ENCODE assay signal across 11 cellular contexts in the genomic region with DNA sequence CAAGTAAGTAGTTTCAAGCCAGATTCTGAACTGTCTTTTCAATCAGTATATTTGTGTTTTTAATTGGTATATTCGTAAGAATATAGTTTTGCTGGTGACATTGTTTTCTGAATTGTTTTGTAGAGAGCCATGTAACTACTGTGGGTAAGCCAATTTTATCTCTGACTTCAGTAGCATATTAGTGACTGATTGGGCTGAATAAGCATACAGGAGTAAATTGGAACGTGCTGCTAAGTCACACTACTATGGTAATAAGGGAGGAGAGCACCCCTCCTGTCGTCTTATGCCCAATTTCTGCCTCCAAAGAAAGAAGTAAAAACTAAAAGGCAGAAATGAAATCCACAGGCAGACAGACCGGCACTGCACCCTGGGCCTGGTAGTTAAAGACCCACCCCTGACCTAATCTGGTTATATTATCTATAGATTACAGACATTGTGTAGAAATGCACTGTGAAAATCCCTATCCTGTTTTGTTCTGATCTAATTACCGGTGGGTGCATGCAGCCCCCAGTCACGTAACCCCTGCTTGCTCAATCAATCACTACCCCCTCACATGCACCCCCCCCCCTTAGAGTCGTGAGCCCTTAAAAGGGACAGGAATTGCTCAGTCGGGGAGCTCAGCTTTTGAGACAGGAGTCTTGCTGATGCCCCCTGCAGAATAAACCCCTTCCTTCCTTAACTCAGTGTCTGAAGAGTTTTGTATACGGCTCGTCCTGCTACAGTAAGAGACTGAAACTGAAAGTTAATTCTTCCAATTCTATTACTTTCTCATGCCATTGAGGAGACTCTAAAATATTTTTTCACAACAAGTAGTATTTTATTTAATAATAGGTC.
A peak's percentile ranks its signal among the peaks of the same experiment; 100 is the strongest.
DNase-seq lines count a peak whose midpoint lies in the region; ATAC-seq and TF ChIP-seq lines count a peak whose summit lies in the region.
"Had no signal": no experiment of that assay in that cellular context is flagged by ENCODE, and none has a peak within 500 bp of the region (broad histone marks: within the 10 kb centered on the region; RNA-seq: fewer than 3 reads in every experiment).

No MANE protein-coding gene starts in this region.

- H3K27me3 ChIP-seq in GM23338 (ENCODE audit: insufficient read depth): no peaks in the 10 kb centered on the region
- no peaks in the 10 kb centered on the region for H3K27me3 ChIP-seq in SK-N-SH (ENCODE audit: insufficient read depth)
- H3K27me3 ChIP-seq in mononuclear cell (ENCODE audit: insufficient read depth, low read length): no peaks in the 10 kb centered on the region
- no peaks in the 10 kb centered on the region for H3K27me3 ChIP-seq in naive thymus-derived CD4-positive, alpha-beta T cell (ENCODE audit: control insufficient read depth in 2 of 2, insufficient read depth in 2 of 2, low read length in 2 of 2)
- H3K27me3 ChIP-seq: sigmoid colon had no signal

- peak; percentile 27 for DNase-seq in DMS53 treated with DMSO at 0.1 percent for 48 hours (lab: John Stamatoyannopoulos, UW; ENCODE audit: unreplicated experiment)
- peak; percentile 3 for DNase-seq in GM23338 (ENCODE audit: low spot score)
- DNase-seq in SK-N-SH: no peak
- DNase-seq in HCEC 1CT: no peak
- no peak for DNase-seq in naive thymus-derived CD4-positive, alpha-beta T cell
- DNase-seq in GM10248 (ENCODE audit: extremely low spot score): no peak
- DNase-seq: NCI-H187 treated with DMSO at 0.1 percent for 48 hours, sigmoid colon had no signal

- no peak overlapping the region for H3K27ac Mint-ChIP-seq in GM23338
- H3K27ac Mint-ChIP-seq in naive thymus-derived CD4-positive, alpha-beta T cell: no peak overlapping the region
- H3K27ac Mint-ChIP-seq: activated naive CD8-positive, alpha-beta T cell had no signal

- intact Hi-C loops in naive thymus-derived CD4-positive, alpha-beta T cell (cut with micrococcal nuclease): no loop called here

- no peaks in the 10 kb centered on the region for H3K36me3 ChIP-seq in GM23338 (ENCODE audit: insufficient read depth)
- H3K36me3 ChIP-seq in SK-N-SH (replicated peaks in 1 of 2; ENCODE audit: control insufficient read depth in 1 of 2, insufficient read depth in 2 of 2, low read length in 1 of 2): no peaks in the 10 kb centered on the region
- no peaks in the 10 kb centered on the region for H3K36me3 ChIP-seq in naive thymus-derived CD4-positive, alpha-beta T cell (ENCODE audit: control insufficient read depth in 2 of 3, insufficient read depth in 3 of 3, low read length in 3 of 3)
- H3K36me3 ChIP-seq: sigmoid colon had no signal

- no peak for TF ChIP-seq RAD21 in SK-N-SH (IDR thresholded peaks at IDR 0.05; ENCODE audit: low read length)

- no peak overlapping the region for H3K4me3 Mint-ChIP-seq in GM23338
- peak overlapping the region in 1 of 10 donors; percentile 62 for H3K4me3 Mint-ChIP-seq in naive thymus-derived CD4-positive, alpha-beta T cell
- H3K4me3 Mint-ChIP-seq: activated naive CD8-positive, alpha-beta T cell had no signal

- H3K9me3 Mint-ChIP-seq in GM23338: no peaks in the 10 kb centered on the region
- H3K9me3 Mint-ChIP-seq in naive thymus-derived CD4-positive, alpha-beta T cell: peaks cover 0 to 3% (median 0%) of the 10 kb centered on the region in 11 donors

- H3K79me2 ChIP-seq in GM23338 (replicated peaks; ENCODE audit: insufficient read depth) (no peaks in the 10 kb centered on the region), SK-N-SH (ENCODE audit: insufficient read depth) (no peaks in the 10 kb centered on the region)

- 45% methylated on average over 10 of the region's 10 CpGs for WGBS in SK-N-SH (ENCODE audit: low lambda C conversion rate)

- H3K4me3 ChIP-seq in GM23338: no peak overlapping the region
- peak overlapping the region; percentile 22 to 30; a peak in 2 of 4 replicates for H3K4me3 ChIP-seq in SK-N-SH (ENCODE audit: low read depth in 2 of 2, low read length in 1 of 2)
- H3K4me3 ChIP-seq in mononuclear cell (ENCODE audit: low read length): peak overlapping the region; percentile 36
- no peak overlapping the region for H3K4me3 ChIP-seq in naive thymus-derived CD4-positive, alpha-beta T cell (ENCODE audit: low read length)

- peaks cover 19% of the 10 kb centered on the region for H3K4me1 Mint-ChIP-seq in GM23338
- H3K4me1 Mint-ChIP-seq in naive thymus-derived CD4-positive, alpha-beta T cell: peaks cover 0 to 2% (median 0%) of the 10 kb centered on the region in 7 donors

- H3K9ac ChIP-seq in SK-N-SH: no peak overlapping the region; the same call in 1 of the 2 replicates

- no peak overlapping the region for H3K27ac ChIP-seq in GM23338 (ENCODE audit: low read depth)
- H3K27ac ChIP-seq in SK-N-SH (ENCODE audit: low read depth in 2 of 2, low read length in 1 of 2): no peak overlapping the region
- H3K27ac ChIP-seq in naive thymus-derived CD4-positive, alpha-beta T cell (ENCODE audit: low read depth, low read length): no peak overlapping the region
- H3K27ac ChIP-seq: sigmoid colon had no signal

- TF ChIP-seq EP300 in SK-N-SH (IDR thresholded peaks at IDR 0.05; ENCODE audit: borderline replicate concordance in 1 of 2, low read depth in 1 of 2, low read length in 1 of 2): no peak

- H3K27me3 Mint-ChIP-seq in GM23338 (ENCODE audit: insufficient read depth, low read depth, poor library complexity): peaks cover 3% of the 10 kb centered on the region
- H3K27me3 Mint-ChIP-seq in naive thymus-derived CD4-positive, alpha-beta T cell: no peaks in the 10 kb centered on the region
- H3K27me3 Mint-ChIP-seq: activated naive CD8-positive, alpha-beta T cell had no signal

- CTCF ChIA-PET in SK-N-SH (lab: Yijun Ruan, JAX) (no interaction called here), GM10248 (lab: Yijun Ruan, JAX) (no interaction called here)
- CTCF ChIA-PET in naive thymus-derived CD4-positive, alpha-beta T cell (lab: Charles Lee): no interaction called here

- no peak for ATAC-seq in GM23338
- no peak for ATAC-seq in naive thymus-derived CD4-positive, alpha-beta T cell
- ATAC-seq in GM19455 (IDR thresholded peaks at IDR 0.05; ENCODE audit: unreplicated experiment): no peak

- TF ChIP-seq CTCF in GM23338 (conservative IDR thresholded peaks at IDR 0.05; ENCODE audit: low read depth in 2 of 2) (no peak), SK-N-SH (IDR thresholded peaks at IDR 0.05) (no peak), GM10248 (IDR thresholded peaks at IDR 0.05; ENCODE audit: control extremely low read depth, extremely low read depth, low read depth, missing control alignments) (no peak)

- H3F3A ChIP-seq in GM23338 (replicated peaks; ENCODE audit: low read depth): no peaks in the 10 kb centered on the region
- H3F3A ChIP-seq in SK-N-SH (replicated peaks; ENCODE audit: insufficient read depth): no peaks in the 10 kb centered on the region

- no peak overlapping the region for H2AFZ ChIP-seq in GM23338
- H2AFZ ChIP-seq in SK-N-SH (ENCODE audit: low read depth): peak overlapping the region; percentile 70

- no peaks in the 10 kb centered on the region for H3K9me2 ChIP-seq in GM23338 (ENCODE audit: insufficient read depth)
- H3K9me2 ChIP-seq in SK-N-SH: no peaks in the 10 kb centered on the region

- peaks cover 8% of the 10 kb centered on the region; the same call in 1 of the 2 replicates for H3K4me1 ChIP-seq in GM23338 (ENCODE audit: insufficient read depth)
- H3K4me1 ChIP-seq in SK-N-SH (ENCODE audit: control insufficient read depth in 1 of 2, insufficient read depth in 2 of 2, low read depth in 1 of 2, low read length in 1 of 2): peaks cover 3 to 4% of the 10 kb centered on the region in 2 experiments; a peak in 3 of 4 replicates
- peaks cover 11% of the 10 kb centered on the region for H3K4me1 ChIP-seq in mononuclear cell (ENCODE audit: insufficient read depth, low read length)
- no peaks in the 10 kb centered on the region for H3K4me1 ChIP-seq in naive thymus-derived CD4-positive, alpha-beta T cell (ENCODE audit: control insufficient read depth in 2 of 2, insufficient read depth in 2 of 2, low read length in 2 of 2)
- H3K4me1 ChIP-seq: sigmoid colon had no signal

- POLR2A ChIA-PET in SK-N-SH (lab: Yijun Ruan, JAX) (no interaction called here), GM10248 (lab: Yijun Ruan, JAX) (no interaction called here)
- POLR2A ChIA-PET in naive thymus-derived CD4-positive, alpha-beta T cell (lab: Charles Lee): no interaction called here

- H3K4me2 ChIP-seq in GM23338 (no peak overlapping the region), SK-N-SH (peak overlapping the region; percentile 63; the same call in 1 of the 2 replicates)

- H3K36me3 Mint-ChIP-seq in GM23338 (ENCODE audit: low read depth): no peaks in the 10 kb centered on the region; the same call in 2 of the 3 replicates
- no peaks in the 10 kb centered on the region for H3K36me3 Mint-ChIP-seq in naive thymus-derived CD4-positive, alpha-beta T cell
- H3K36me3 Mint-ChIP-seq: activated naive CD8-positive, alpha-beta T cell had no signal

- H4K20me1 ChIP-seq in GM23338 (replicated peaks; ENCODE audit: insufficient read depth) (no peaks in the 10 kb centered on the region), SK-N-SH (ENCODE audit: insufficient read depth) (no peaks in the 10 kb centered on the region)

- H3K9me3 ChIP-seq in SK-N-SH (no peaks in the 10 kb centered on the region), mononuclear cell (ENCODE audit: low read depth, low read length) (no peaks in the 10 kb centered on the region)
- H3K9me3 ChIP-seq in naive thymus-derived CD4-positive, alpha-beta T cell (ENCODE audit: control insufficient read depth in 2 of 3, low read length in 3 of 3): no peaks in the 10 kb centered on the region
- H3K9me3 ChIP-seq: sigmoid colon had no signal

TF ChIP-seq in GM23338, 12 proteins besides CTCF, POLR2A, EP300 and RAD21 (continues in another document):
- no peak for TF ChIP-seq POLR2AphosphoS5 (IDR thresholded peaks at IDR 0.05; ENCODE audit: low read depth)
- TF ChIP-seq EZH2phosphoT487 (IDR thresholded peaks at IDR 0.05; ENCODE audit: unreplicated experiment): no peak
- no peak for TF ChIP-seq STAT1 (IDR thresholded peaks at IDR 0.05; ENCODE audit: unreplicated experiment)
- no peak for TF ChIP-seq ZNF331 (CRISPR knock-in tag; IDR thresholded peaks at IDR 0.05; ENCODE audit: low read depth)
- no peak for TF ChIP-seq CREB1 (CRISPR knock-in tag; IDR thresholded peaks at IDR 0.05; ENCODE audit: low read depth)
- no peak for TF ChIP-seq EZH2 (IDR thresholded peaks at IDR 0.05; ENCODE audit: low read depth, unreplicated experiment)

TF ChIP-seq in SK-N-SH, 30 proteins besides CTCF, POLR2A, EP300 and RAD21:
- peak; percentile 57; the same call in 1 of the 2 replicates for TF ChIP-seq GATA2 (CRISPR knock-in tag; IDR thresholded peaks at IDR 0.05)
- TF ChIP-seq, protein P1, sequence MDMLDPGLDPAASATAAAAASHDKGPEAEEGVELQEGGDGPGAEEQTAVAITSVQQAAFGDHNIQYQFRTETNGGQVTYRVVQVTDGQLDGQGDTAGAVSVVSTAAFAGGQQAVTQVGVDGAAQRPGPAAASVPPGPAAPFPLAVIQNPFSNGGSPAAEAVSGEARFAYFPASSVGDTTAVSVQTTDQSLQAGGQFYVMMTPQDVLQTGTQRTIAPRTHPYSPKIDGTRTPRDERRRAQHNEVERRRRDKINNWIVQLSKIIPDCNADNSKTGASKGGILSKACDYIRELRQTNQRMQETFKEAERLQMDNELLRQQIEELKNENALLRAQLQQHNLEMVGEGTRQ (IDR thresholded peaks at IDR 0.05; ENCODE audit: borderline replicate concordance, low read depth, low read length): no peak

Comparison
In these comparisons a context has a peak if more than half of its experiments do, and no peak if none do; other contexts are left out.
1. DNase-seq: peak in DMS53 treated with DMSO at 0.1 percent for 48 hours (single experiment) and GM23338 (single experiment); none in SK-N-SH (single experiment), HCEC 1CT (single experiment), naive thymus-derived CD4-positive, alpha-beta T cell (0 of 9) and GM10248 (single experiment).
2. H3K4me3 ChIP-seq: peak in SK-N-SH (2 of 2) and mononuclear cell (single experiment); none in GM23338 (single experiment) and naive thymus-derived CD4-positive, alpha-beta T cell (single experiment).